ENCODE assay signal across 22 cellular contexts in the genomic region with DNA sequence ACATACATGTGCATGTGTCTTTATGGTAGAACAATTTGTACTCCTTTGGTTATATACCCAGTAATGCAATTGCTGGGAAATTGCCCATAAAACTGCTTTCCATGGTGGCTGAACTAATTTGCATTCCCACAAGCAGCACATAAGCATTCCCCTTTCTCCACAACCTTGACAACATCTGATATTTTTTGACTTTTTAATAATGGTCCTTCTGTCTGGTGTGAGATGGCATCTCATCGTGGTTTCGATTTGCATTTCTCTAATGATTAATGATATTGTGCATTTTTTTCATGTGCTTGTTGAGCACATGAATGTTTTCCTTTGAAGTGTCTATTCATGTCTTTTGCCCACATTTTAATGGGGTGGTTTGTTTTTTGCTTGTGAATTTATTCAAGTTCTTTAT.
DNase-seq lines count a peak whose midpoint lies in the region; ATAC-seq, FAIRE-seq and TF ChIP-seq lines count a peak whose summit lies in the region.
"Had no signal": no experiment of that assay in that cellular context is flagged by ENCODE, and none has a peak within 500 bp of the region (broad histone marks: within the 10 kb centered on the region; RNA-seq: fewer than 3 reads in every experiment).

No MANE protein-coding gene starts in this region.

- H3K36me3 Mint-ChIP-seq in activated naive CD8-positive, alpha-beta T cell treated with anti-CD3 and anti-CD28 coated beads for 36 hours: no peaks in the 10 kb centered on the region
- H3K36me3 Mint-ChIP-seq: CD4-positive, CD25-positive, alpha-beta regulatory T cell; CD8-positive, alpha-beta T cell had no signal

- H3K36me3 ChIP-seq in pancreas: no peaks in the 10 kb centered on the region
- H3K36me3 ChIP-seq: BLaER1, HAP-1 had no signal

- in situ Hi-C loops in astrocyte of the spinal cord (cut with HindIII; ENCODE audit: low sequenced_read_pairs): no loop called here

- no peak overlapping the region for H3K27ac ChIP-seq in pancreas
- H3K27ac ChIP-seq: 22Rv1, BLaER1, C4-2B had no signal

- H3K9me3 Mint-ChIP-seq in activated naive CD8-positive, alpha-beta T cell treated with anti-CD3 and anti-CD28 coated beads for 36 hours: no peaks in the 10 kb centered on the region
- H3K9me3 Mint-ChIP-seq: CD8-positive, alpha-beta T cell; HFFc6 had no signal

- no peak overlapping the region for H3K4me3 ChIP-seq in astrocyte of the spinal cord (ENCODE audit: low read depth, low read length)
- no peak overlapping the region for H3K4me3 ChIP-seq in pancreas
- H3K4me3 ChIP-seq: BLaER1, HAP-1 had no signal

- no peaks in the 10 kb centered on the region for H3K4me1 ChIP-seq in pancreas
- H3K4me1 ChIP-seq: BLaER1, Caco-2, HAP-1 had no signal

- no peak overlapping the region for H3K27ac Mint-ChIP-seq in activated naive CD8-positive, alpha-beta T cell treated with anti-CD3 and anti-CD28 coated beads for 36 hours
- H3K27ac Mint-ChIP-seq: B cell; CD4-positive, CD25-positive, alpha-beta regulatory T cell; CD8-positive, alpha-beta T cell; HFFc6 had no signal

- no peaks in the 10 kb centered on the region for H3K9me3 ChIP-seq in pancreas
- H3K9me3 ChIP-seq: BLaER1, Caco-2, HAP-1 had no signal

- FAIRE-seq in pancreas (lab: Jason Lieb, UNC): peak; percentile 73
- FAIRE-seq: A204.1, G401.6, GM12892, H54 had no signal

- DNase-seq in NCI-H526 (lab: John Stamatoyannopoulos, UW): peak; percentile 2 to 4
- no peak for DNase-seq in NCI-H526 treated with DMSO at 0.1 percent for 48 hours (lab: John Stamatoyannopoulos, UW)
- peak; percentile 19 for DNase-seq in astrocyte of the spinal cord (ENCODE audit: low read depth, low spot score)
- DNase-seq in pancreas: no peak
- no peak for DNase-seq in activated naive CD8-positive, alpha-beta T cell treated with anti-CD3 and anti-CD28 coated beads for 36 hours
- no peak for DNase-seq in NCI-H82 (lab: John Stamatoyannopoulos, UW)
- DNase-seq: Caco-2; CD4-positive, CD25-positive, alpha-beta regulatory T cell; CD8-positive, alpha-beta T cell; DMS153; DND-41; GOT3; HFFc6 had no signal

- H3K4me3 Mint-ChIP-seq in activated naive CD8-positive, alpha-beta T cell treated with anti-CD3 and anti-CD28 coated beads for 36 hours: no peak overlapping the region
- H3K4me3 Mint-ChIP-seq: B cell; CD4-positive, CD25-positive, alpha-beta regulatory T cell; CD8-positive, alpha-beta T cell; HFFc6 had no signal

- TF ChIP-seq CTCF in astrocyte of the spinal cord (IDR thresholded peaks at IDR 0.05; ENCODE audit: low read depth, low read length): no peak
- no peak for TF ChIP-seq CTCF in pancreas (IDR thresholded peaks at IDR 0.05)

- no peaks in the 10 kb centered on the region for H3K27me3 ChIP-seq in pancreas

- H3K4me1 Mint-ChIP-seq in activated naive CD8-positive, alpha-beta T cell treated with anti-CD3 and anti-CD28 coated beads for 36 hours: no peaks in the 10 kb centered on the region
- H3K4me1 Mint-ChIP-seq: B cell; CD4-positive, CD25-positive, alpha-beta regulatory T cell had no signal

- no peaks in the 10 kb centered on the region for H3K27me3 Mint-ChIP-seq in activated naive CD8-positive, alpha-beta T cell treated with anti-CD3 and anti-CD28 coated beads for 36 hours
- H3K27me3 Mint-ChIP-seq: B cell; CD4-positive, CD25-positive, alpha-beta regulatory T cell had no signal

- ATAC-seq in pancreas: no peak
- ATAC-seq: CD8-positive, alpha-beta T cell had no signal

- intact Hi-C loops in pancreas (cut with DNase I): no loop called here

- WGBS in pancreas, 2 donors: 26 to 38% methylated on average over 2 of the region's 2 CpGs

Comparison
In these comparisons a context has a peak if more than half of its experiments do, and no peak if none do; other contexts are left out.
1. DNase-seq: peak in NCI-H526 (2 of 2) and astrocyte of the spinal cord (single experiment); none in NCI-H526 treated with DMSO at 0.1 percent for 48 hours (single experiment), pancreas (0 of 6), activated naive CD8-positive, alpha-beta T cell treated with anti-CD3 and anti-CD28 coated beads for 36 hours (single experiment) and NCI-H82 (single experiment).